In the genomic region with DNA sequence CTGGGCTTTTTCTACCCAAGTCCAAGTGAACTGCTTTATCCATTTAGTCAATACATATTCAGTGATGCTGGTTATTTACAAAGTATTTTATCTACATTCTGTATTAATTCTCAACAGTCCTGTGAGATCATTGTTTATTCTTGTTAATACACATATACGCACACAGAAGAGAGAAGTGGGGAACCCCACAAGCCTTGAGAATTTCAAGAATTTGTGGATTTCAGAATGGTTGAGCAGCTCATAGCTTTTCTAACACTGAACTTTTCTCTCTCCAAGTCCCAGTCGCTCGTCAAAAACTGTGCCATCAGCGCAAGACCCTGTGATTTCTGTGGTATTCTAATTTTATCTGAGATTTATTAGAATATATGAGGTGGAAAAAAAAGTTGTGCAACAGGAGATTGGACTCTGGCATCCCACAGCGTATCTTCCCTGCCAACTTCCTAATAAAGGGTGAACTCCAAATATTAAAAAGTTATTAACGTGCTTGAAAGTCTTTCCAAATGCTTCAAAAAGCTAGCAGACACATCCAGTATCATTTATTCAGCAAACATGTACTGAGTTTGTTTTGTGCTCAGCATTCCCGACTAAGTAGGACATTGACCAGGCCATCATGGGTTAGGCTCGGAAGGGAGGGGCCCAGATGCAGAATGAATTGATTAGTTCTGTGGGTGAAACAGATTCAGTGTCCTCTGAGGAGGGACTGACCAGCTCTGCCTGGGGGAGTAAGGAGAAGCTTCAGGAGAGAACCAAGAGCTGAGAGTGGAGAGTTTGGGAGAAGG, we compare ENCODE assay signal across 1 cellular context.
TF ChIP-seq lines count a peak whose summit lies in the region.

No MANE protein-coding gene starts in this region.

TF ChIP-seq in GM23338, 12 proteins besides CTCF, POLR2A, EP300 and RAD21 (continued from another document):
- TF ChIP-seq, protein P1, sequence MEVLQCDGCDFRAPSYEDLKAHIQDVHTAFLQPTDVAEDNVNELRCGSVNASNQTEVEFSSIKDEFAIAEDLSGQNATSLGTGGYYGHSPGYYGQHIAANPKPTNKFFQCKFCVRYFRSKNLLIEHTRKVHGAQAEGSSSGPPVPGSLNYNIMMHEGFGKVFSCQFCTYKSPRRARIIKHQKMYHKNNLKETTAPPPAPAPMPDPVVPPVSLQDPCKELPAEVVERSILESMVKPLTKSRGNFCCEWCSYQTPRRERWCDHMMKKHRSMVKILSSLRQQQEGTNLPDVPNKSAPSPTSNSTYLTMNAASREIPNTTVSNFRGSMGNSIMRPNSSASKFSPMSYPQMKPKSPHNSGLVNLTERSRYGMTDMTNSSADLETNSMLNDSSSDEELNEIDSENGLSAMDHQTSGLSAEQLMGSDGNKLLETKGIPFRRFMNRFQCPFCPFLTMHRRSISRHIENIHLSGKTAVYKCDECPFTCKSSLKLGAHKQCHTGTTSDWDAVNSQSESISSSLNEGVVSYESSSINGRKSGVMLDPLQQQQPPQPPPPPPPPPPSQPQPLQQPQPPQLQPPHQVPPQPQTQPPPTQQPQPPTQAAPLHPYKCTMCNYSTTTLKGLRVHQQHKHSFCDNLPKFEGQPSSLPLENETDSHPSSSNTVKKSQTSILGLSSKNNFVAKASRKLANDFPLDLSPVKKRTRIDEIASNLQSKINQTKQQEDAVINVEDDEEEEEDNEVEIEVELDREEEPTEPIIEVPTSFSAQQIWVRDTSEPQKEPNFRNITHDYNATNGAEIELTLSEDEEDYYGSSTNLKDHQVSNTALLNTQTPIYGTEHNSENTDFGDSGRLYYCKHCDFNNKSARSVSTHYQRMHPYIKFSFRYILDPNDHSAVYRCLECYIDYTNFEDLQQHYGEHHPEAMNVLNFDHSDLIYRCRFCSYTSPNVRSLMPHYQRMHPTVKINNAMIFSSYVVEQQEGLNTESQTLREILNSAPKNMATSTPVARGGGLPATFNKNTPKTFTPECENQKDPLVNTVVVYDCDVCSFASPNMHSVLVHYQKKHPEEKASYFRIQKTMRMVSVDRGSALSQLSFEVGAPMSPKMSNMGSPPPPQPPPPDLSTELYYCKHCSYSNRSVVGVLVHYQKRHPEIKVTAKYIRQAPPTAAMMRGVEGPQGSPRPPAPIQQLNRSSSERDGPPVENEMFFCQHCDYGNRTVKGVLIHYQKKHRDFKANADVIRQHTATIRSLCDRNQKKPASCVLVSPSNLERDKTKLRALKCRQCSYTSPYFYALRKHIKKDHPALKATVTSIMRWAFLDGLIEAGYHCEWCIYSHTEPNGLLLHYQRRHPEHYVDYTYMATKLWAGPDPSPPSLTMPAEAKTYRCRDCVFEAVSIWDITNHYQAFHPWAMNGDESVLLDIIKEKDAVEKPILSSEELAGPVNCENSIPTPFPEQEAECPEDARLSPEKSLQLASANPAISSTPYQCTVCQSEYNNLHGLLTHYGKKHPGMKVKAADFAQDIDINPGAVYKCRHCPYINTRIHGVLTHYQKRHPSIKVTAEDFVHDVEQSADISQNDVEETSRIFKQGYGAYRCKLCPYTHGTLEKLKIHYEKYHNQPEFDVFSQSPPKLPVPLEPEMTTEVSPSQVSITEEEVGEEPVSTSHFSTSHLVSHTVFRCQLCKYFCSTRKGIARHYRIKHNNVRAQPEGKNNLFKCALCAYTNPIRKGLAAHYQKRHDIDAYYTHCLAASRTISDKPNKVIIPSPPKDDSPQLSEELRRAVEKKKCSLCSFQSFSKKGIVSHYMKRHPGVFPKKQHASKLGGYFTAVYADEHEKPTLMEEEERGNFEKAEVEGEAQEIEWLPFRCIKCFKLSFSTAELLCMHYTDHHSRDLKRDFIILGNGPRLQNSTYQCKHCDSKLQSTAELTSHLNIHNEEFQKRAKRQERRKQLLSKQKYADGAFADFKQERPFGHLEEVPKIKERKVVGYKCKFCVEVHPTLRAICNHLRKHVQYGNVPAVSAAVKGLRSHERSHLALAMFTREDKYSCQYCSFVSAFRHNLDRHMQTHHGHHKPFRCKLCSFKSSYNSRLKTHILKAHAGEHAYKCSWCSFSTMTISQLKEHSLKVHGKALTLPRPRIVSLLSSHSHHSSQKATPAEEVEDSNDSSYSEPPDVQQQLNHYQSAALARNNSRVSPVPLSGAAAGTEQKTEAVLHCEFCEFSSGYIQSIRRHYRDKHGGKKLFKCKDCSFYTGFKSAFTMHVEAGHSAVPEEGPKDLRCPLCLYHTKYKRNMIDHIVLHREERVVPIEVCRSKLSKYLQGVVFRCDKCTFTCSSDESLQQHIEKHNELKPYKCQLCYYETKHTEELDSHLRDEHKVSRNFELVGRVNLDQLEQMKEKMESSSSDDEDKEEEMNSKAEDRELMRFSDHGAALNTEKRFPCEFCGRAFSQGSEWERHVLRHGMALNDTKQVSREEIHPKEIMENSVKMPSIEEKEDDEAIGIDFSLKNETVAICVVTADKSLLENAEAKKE (CRISPR knock-in tag; IDR thresholded peaks at IDR 0.05), result no peak
- no peak for TF ChIP-seq EZH2 (IDR thresholded peaks at IDR 0.05; ENCODE audit: low read depth, unreplicated experiment)
- TF ChIP-seq, protein P2, sequence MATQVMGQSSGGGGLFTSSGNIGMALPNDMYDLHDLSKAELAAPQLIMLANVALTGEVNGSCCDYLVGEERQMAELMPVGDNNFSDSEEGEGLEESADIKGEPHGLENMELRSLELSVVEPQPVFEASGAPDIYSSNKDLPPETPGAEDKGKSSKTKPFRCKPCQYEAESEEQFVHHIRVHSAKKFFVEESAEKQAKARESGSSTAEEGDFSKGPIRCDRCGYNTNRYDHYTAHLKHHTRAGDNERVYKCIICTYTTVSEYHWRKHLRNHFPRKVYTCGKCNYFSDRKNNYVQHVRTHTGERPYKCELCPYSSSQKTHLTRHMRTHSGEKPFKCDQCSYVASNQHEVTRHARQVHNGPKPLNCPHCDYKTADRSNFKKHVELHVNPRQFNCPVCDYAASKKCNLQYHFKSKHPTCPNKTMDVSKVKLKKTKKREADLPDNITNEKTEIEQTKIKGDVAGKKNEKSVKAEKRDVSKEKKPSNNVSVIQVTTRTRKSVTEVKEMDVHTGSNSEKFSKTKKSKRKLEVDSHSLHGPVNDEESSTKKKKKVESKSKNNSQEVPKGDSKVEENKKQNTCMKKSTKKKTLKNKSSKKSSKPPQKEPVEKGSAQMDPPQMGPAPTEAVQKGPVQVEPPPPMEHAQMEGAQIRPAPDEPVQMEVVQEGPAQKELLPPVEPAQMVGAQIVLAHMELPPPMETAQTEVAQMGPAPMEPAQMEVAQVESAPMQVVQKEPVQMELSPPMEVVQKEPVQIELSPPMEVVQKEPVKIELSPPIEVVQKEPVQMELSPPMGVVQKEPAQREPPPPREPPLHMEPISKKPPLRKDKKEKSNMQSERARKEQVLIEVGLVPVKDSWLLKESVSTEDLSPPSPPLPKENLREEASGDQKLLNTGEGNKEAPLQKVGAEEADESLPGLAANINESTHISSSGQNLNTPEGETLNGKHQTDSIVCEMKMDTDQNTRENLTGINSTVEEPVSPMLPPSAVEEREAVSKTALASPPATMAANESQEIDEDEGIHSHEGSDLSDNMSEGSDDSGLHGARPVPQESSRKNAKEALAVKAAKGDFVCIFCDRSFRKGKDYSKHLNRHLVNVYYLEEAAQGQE (IDR thresholded peaks at IDR 0.05; ENCODE audit: unreplicated experiment), result no peak
